Comparison of ENCODE assay signal across 22 cellular contexts in genomic region chr17:17365476-17366110, GRCh38.
"Had no signal": no experiment of that assay in that cellular context is flagged by ENCODE, and none has a peak within 500 bp of the region (broad histone marks: within the 10 kb centered on the region; RNA-seq: fewer than 3 reads in every experiment).

No MANE protein-coding gene starts in this region.

- H3K4me3 Mint-ChIP-seq: activated naive CD8-positive, alpha-beta T cell treated with anti-CD3 and anti-CD28 coated beads, Interleukin-2, amount 10 ng/mL, durations not matched to agents 7 days and 5 days; endodermal cell; naive B cell had no signal

- H3K9me3 Mint-ChIP-seq: activated naive CD8-positive, alpha-beta T cell treated with anti-CD3 and anti-CD28 coated beads, Interleukin-2, amount 10 ng/mL, durations not matched to agents 7 days and 5 days had no signal

- ATAC-seq: gastroesophageal sphincter, heart left ventricle, lower lobe of right lung had no signal

- H3K4me1 Mint-ChIP-seq: activated naive CD8-positive, alpha-beta T cell treated with anti-CD3 and anti-CD28 coated beads, Interleukin-2, amount 10 ng/mL, durations not matched to agents 7 days and 5 days had no signal

- H3K36me3 Mint-ChIP-seq: activated naive CD8-positive, alpha-beta T cell treated with anti-CD3 and anti-CD28 coated beads, Interleukin-2, amount 10 ng/mL, durations not matched to agents 7 days and 5 days had no signal

- DNase-seq: activated CD4-positive, alpha-beta T cell treated with anti-CD3 and anti-CD28 coated beads for 4 hours; activated CD4-positive, alpha-beta T cell treated with anti-CD3 and anti-CD28 coated beads, Interleukin-2, amount 50 U/mL, for 48 hours; activated CD4-positive, CD25-positive, alpha-beta regulatory T cell; activated CD8-positive, alpha-beta memory T cell treated with anti-CD3 and anti-CD28 coated beads, Interleukin-2, amount 50 U/mL, for 48 hours; activated naive CD4-positive, alpha-beta T cell treated with Interleukin-2 at 50 U/mL for 16 hours; activated naive CD8-positive, alpha-beta T cell treated with anti-CD3 and anti-CD28 coated beads, Interleukin-2, amount 10 ng/mL, durations not matched to agents 7 days and 5 days; activated T-cell treated with anti-CD3 and anti-CD28 coated beads, Interleukin-2, amount 50 U/mL, for 48 hours; amniotic stem cell; cerebellar nuclear complex; cortex of kidney; endodermal cell; esophagus squamous epithelium; lower lobe of right lung; naive B cell; retina; stimulated activated CD4-positive, alpha-beta T cell treated with anti-CD3 and anti-CD28 coated beads, Interleukin-4, amount 100 ng/mL, for 24 hours; stimulated activated naive CD4-positive, alpha-beta T cell treated with Interleukin-2 at 50 U/mL for 16 hours; T-helper 1 cell; upper lobe of left lung had no signal

- H3K27ac Mint-ChIP-seq: activated naive CD8-positive, alpha-beta T cell treated with anti-CD3 and anti-CD28 coated beads, Interleukin-2, amount 10 ng/mL, durations not matched to agents 7 days and 5 days; endodermal cell; progenitor cell of endocrine pancreas had no signal
